Comparison of ENCODE assay signal across 8 cellular contexts in the genomic region with DNA sequence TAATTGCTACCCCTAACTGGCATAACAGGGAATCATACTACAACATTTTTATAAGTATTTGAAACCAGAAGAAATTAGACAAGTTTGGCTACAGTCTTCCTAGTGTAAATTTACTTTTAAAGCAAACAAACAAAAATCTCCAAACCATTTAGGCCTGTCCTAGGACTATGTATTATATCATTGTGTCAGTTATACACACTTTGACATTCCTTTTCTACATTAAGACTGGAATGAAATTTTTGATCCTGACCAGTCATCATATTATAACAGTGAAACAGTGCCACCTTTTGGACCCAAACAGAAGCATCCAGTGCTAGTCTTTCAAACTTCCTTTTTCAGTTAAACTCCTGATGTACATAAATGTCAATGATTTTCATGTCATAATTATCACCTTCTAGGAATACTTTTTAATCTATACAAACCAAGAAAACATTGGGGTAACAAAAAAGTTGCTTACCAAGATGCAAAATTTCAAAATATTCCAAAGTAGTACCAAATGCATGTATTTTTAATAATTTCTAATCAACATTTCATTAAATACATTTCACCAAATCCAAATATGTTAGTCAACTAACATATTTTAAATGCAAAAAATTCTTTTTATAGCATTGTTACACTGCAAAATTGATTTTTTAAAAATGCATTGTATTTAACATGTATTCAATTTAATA.
DNase-seq lines count a peak whose midpoint lies in the region; ATAC-seq, FAIRE-seq and TF ChIP-seq lines count a peak whose summit lies in the region.

No MANE protein-coding gene starts in this region.

- no peak for TF ChIP-seq POLR2A in H1 (IDR thresholded peaks at IDR 0.05; ENCODE audit: control extremely low read depth in 1 of 2, low read depth in 2 of 2, low read length in 2 of 2)

- H4K20me1 ChIP-seq in OCI-LY7 (ENCODE audit: insufficient read depth, low read length): no peaks in the 10 kb centered on the region
- H4K20me1 ChIP-seq in H1 (replicated peaks in 1 of 2; ENCODE audit: control insufficient read depth in 1 of 2, insufficient read depth in 2 of 2, low read length in 2 of 2): no peaks in the 10 kb centered on the region

- H3K79me2 ChIP-seq in OCI-LY7 (ENCODE audit: insufficient read depth, low read depth, low read length): no peaks in the 10 kb centered on the region
- no peaks in the 10 kb centered on the region for H3K79me2 ChIP-seq in H1 (ENCODE audit: control insufficient read depth in 1 of 2, insufficient read depth in 2 of 2, low read length in 2 of 2)

- H3K36me3 ChIP-seq in OCI-LY7 (ENCODE audit: insufficient read depth, low read length) (no peaks in the 10 kb centered on the region), H1 (ENCODE audit: control insufficient read depth in 2 of 4, insufficient read depth in 4 of 4, low read length in 3 of 4) (no peaks in the 10 kb centered on the region), mucosa of descending colon (ENCODE audit: low read depth) (no peaks in the 10 kb centered on the region)

- CTCF ChIA-PET in Calu3 (lab: Charles Lee) (no interaction called here), OCI-LY7 (lab: Charles Lee; ENCODE audit: unreplicated experiment) (no interaction called here), H1 (lab: Charles Lee; ENCODE audit: partially characterized antibody) (no interaction called here)

- H3K9me3 ChIP-seq in OCI-LY7 (ENCODE audit: low read length): no peaks in the 10 kb centered on the region
- H3K9me3 ChIP-seq in H1 (ENCODE audit: insufficient read depth in 2 of 2, low read depth in 1 of 2, low read length in 1 of 2): no peaks in the 10 kb centered on the region
- H3K9me3 ChIP-seq in mucosa of descending colon: no peaks in the 10 kb centered on the region

- no peak overlapping the region for H3K56ac ChIP-seq in H1 (replicated peaks; ENCODE audit: insufficient read length, low read depth, low read length)

- no peak overlapping the region for H2BK15ac ChIP-seq in H1 (ENCODE audit: low read length)

- H3K4me3 Mint-ChIP-seq in Calu3 (ENCODE audit: low read depth, unreplicated experiment): no peak overlapping the region

- no peak overlapping the region for H2BK12ac ChIP-seq in H1 (ENCODE audit: low read depth, low read length)

- H3K27me3 Mint-ChIP-seq in Calu3 (ENCODE audit: unreplicated experiment): no peaks in the 10 kb centered on the region

- no peak overlapping the region for H3K27ac Mint-ChIP-seq in Calu3 (ENCODE audit: unreplicated experiment)

- no peaks in the 10 kb centered on the region for H3K23me2 ChIP-seq in H1 (ENCODE audit: low read depth, low read length)

- no peak overlapping the region for H3K18ac ChIP-seq in H1 (ENCODE audit: extremely low read depth, low read length)

- H3K27me3 ChIP-seq in H1 (replicated peaks in 1 of 4; ENCODE audit: control insufficient read depth in 3 of 4, extremely low read depth in 1 of 4, insufficient read depth in 3 of 4, low read length in 3 of 4): no peaks in the 10 kb centered on the region

- TF ChIP-seq EP300 in Ishikawa (IDR thresholded peaks at IDR 0.05; ENCODE audit: borderline replicate concordance) (no peak), H1 (IDR thresholded peaks at IDR 0.05; ENCODE audit: borderline replicate concordance in 1 of 2, low read depth in 2 of 2, low read length in 2 of 2) (no peak)

- TF ChIP-seq RAD21 in Ishikawa (IDR thresholded peaks at IDR 0.05; ENCODE audit: low read depth): peak; percentile 78
- TF ChIP-seq RAD21 in H1 (IDR thresholded peaks at IDR 0.05 in 1 of 2, conservative IDR thresholded peaks at IDR 0.05 in 1 of 2; ENCODE audit: low read depth in 2 of 2, low read length in 2 of 2): peak; percentile 79 to 80

- H3K4me1 Mint-ChIP-seq in Calu3 (ENCODE audit: low read depth, unreplicated experiment): no peaks in the 10 kb centered on the region

- no peak overlapping the region for H3K4ac ChIP-seq in H1 (replicated peaks; ENCODE audit: insufficient read length, low read depth, low read length)

- H3K4me2 ChIP-seq in OCI-LY7 (ENCODE audit: low read length) (no peak overlapping the region), H1 (ENCODE audit: insufficient read depth in 1 of 2, low read depth in 2 of 2, low read length in 2 of 2) (no peak overlapping the region)

- H2AFZ ChIP-seq in OCI-LY7 (ENCODE audit: low read length): no peak overlapping the region
- no peak overlapping the region for H2AFZ ChIP-seq in H1 (ENCODE audit: low read length)

- peak; percentile 7 for FAIRE-seq in H1 (lab: Jason Lieb, UNC)

- peak; percentile 27 for DNase-seq in Calu3
- peak; percentile 3 for DNase-seq in GM19240 (ENCODE audit: insufficient read length, low spot score)
- peak; percentile 49 for DNase-seq in OCI-LY7 (ENCODE audit: low spot score)
- no peak for DNase-seq in H1 (ENCODE audit: low read depth in 1 of 2, low spot score in 2 of 2)
- DNase-seq in mucosa of descending colon: peak in 1 of 3 donors; percentile 37
- no peak for DNase-seq in mucosa of gallbladder (ENCODE audit: low spot score)
- no peak for DNase-seq in central memory CD4-positive, alpha-beta T cell

- H3K23ac ChIP-seq in H1 (ENCODE audit: insufficient read length): no peak overlapping the region

- H4K91ac ChIP-seq in H1 (replicated peaks; ENCODE audit: insufficient read length, low read length): no peak overlapping the region

- H4K8ac ChIP-seq in H1 (ENCODE audit: extremely low read depth, insufficient read depth, low read length): no peak overlapping the region

- H3K4me1 ChIP-seq in OCI-LY7 (ENCODE audit: insufficient read depth, low read length, poor library complexity, severe bottlenecking): no peaks in the 10 kb centered on the region
- H3K4me1 ChIP-seq in H1 (replicated peaks in 1 of 4; ENCODE audit: control insufficient read depth in 3 of 4, insufficient read depth in 4 of 4, low read length in 3 of 4): no peaks in the 10 kb centered on the region
- no peaks in the 10 kb centered on the region for H3K4me1 ChIP-seq in mucosa of descending colon (ENCODE audit: low read depth)

- H3K27ac ChIP-seq in OCI-LY7 (ENCODE audit: low read depth, low read length, poor library complexity, severe bottlenecking): no peak overlapping the region
- no peak overlapping the region for H3K27ac ChIP-seq in H1 (ENCODE audit: low read depth, low read length)

- intact Hi-C loops in Calu3 (cut with micrococcal nuclease; ENCODE audit: unreplicated experiment): loop anchor here (1.0 to 5.0 kb wide), 4 partner anchors 154 to 1644 kb away; no protein-coding TSS in a partner anchor
- intact Hi-C loops in OCI-LY7 (cut with micrococcal nuclease; ENCODE audit: unreplicated experiment): loop anchor here (1.0 to 5.0 kb wide), 3 partner anchors 76 to 399 kb away; partner anchors contain the start of gene IMMP2L
- intact Hi-C loops in mucosa of descending colon (cut with DNase I, micrococcal nuclease): loop anchor here (5.0 to 10.0 kb wide), 2 partner anchors 392 to 394 kb away; partner anchors contain the start of gene LRRN3 (in 2 of the 2)

- no peaks in the 10 kb centered on the region for H3K79me1 ChIP-seq in H1 (ENCODE audit: low read depth, low read length)

- TF ChIP-seq CTCF in Calu3 (IDR thresholded peaks at IDR 0.05; ENCODE audit: unreplicated experiment): peak; percentile 40
- peak; percentile 91 for TF ChIP-seq CTCF in OCI-LY7 (conservative IDR thresholded peaks at IDR 0.05; ENCODE audit: low read length)
- peak in 2 of 3 experiments; percentile 42 to 63; a peak in 2 of 4 replicates for TF ChIP-seq CTCF in H1 (IDR thresholded peaks at IDR 0.05; ENCODE audit: control extremely low read depth in 1 of 3, insufficient read depth in 1 of 3, low read depth in 1 of 3, low read length in 3 of 3)
- peak; percentile 12 for TF ChIP-seq CTCF in mucosa of descending colon (IDR thresholded peaks at IDR 0.05)

- H3K9ac ChIP-seq in H1 (replicated peaks in 1 of 4; ENCODE audit: extremely low read depth in 1 of 4, low read depth in 3 of 4, low read length in 3 of 4): no peak overlapping the region

- H2BK120ac ChIP-seq in H1 (replicated peaks; ENCODE audit: low read depth, low read length): no peak overlapping the region

- BruUV-seq in Calu3 (replicated peaks; lab: Mats Ljungman, UMichigan): no TSS peak
- BruUV-seq in OCI-LY7 (replicated peaks; lab: Mats Ljungman, UMichigan): no TSS peak

- POLR2A ChIA-PET in OCI-LY7 (lab: Charles Lee) (no interaction called here), H1 (lab: Charles Lee; ENCODE audit: partially characterized antibody) (no interaction called here)

- H2BK20ac ChIP-seq in H1 (ENCODE audit: low read length): no peak overlapping the region

- H4K5ac ChIP-seq in H1 (ENCODE audit: insufficient read length, low read depth, low read length): no peak overlapping the region

- no peak overlapping the region for H2BK5ac ChIP-seq in H1 (ENCODE audit: low read depth, low read length)

- no peaks in the 10 kb centered on the region for H3K36me3 Mint-ChIP-seq in Calu3 (ENCODE audit: insufficient read depth, unreplicated experiment)

- H2AK5ac ChIP-seq in H1 (ENCODE audit: low read depth, low read length): no peak overlapping the region

- H3K9me3 Mint-ChIP-seq in Calu3 (ENCODE audit: low read depth, unreplicated experiment): no peaks in the 10 kb centered on the region

- no peaks in the 10 kb centered on the region for H3K9me2 ChIP-seq in OCI-LY7 (ENCODE audit: insufficient read depth, low read length)

- ATAC-seq in mucosa of descending colon: peak; percentile 49

- no peak overlapping the region for H3K4me3 ChIP-seq in OCI-LY7 (ENCODE audit: low read depth, low read length, poor library complexity, severe bottlenecking)
- no peak overlapping the region for H3K4me3 ChIP-seq in H1 (ENCODE audit: extremely low read depth in 1 of 4, insufficient read depth in 2 of 4, low read depth in 3 of 4, low read length in 4 of 4)
- no peak overlapping the region for H3K4me3 ChIP-seq in mucosa of descending colon

- no peak overlapping the region for H3K14ac ChIP-seq in H1 (ENCODE audit: insufficient read length)

TF ChIP-seq in Ishikawa, 13 proteins besides CTCF, POLR2A, EP300 and RAD21 (continues in another document):
- no peak for TF ChIP-seq TEAD4 (IDR thresholded peaks at IDR 0.05)
- no peak for TF ChIP-seq USF1 (IDR thresholded peaks at IDR 0.05)
- TF ChIP-seq YY1 (IDR thresholded peaks at IDR 0.05; ENCODE audit: low read depth): no peak

TF ChIP-seq in H1, 55 proteins besides CTCF, POLR2A, EP300 and RAD21 (continues in another document):
- no peak for TF ChIP-seq JUN (IDR thresholded peaks at IDR 0.05; ENCODE audit: low read depth, low read length)
- no peak for TF ChIP-seq E2F6 (IDR thresholded peaks at IDR 0.05)
- TF ChIP-seq SRF (IDR thresholded peaks at IDR 0.05; ENCODE audit: low read depth, low read length): no peak
- TF ChIP-seq HDAC6 (IDR thresholded peaks at IDR 0.05; ENCODE audit: low read depth, low read length): no peak
- TF ChIP-seq BACH1 (IDR thresholded peaks at IDR 0.05; ENCODE audit: low read length): no peak
- TF ChIP-seq CTBP2 (IDR thresholded peaks at IDR 0.05; ENCODE audit: borderline replicate concordance, insufficient read depth, insufficient read length, low read length): no peak
- TF ChIP-seq KDM4A (IDR thresholded peaks at IDR 0.05; ENCODE audit: low read depth, low read length, severe bottlenecking): no peak

Comparison
In these comparisons a context has a peak if more than half of its experiments do, and no peak if none do; other contexts are left out.
1. DNase-seq: peak in Calu3 (single experiment), GM19240 (single experiment) and OCI-LY7 (single experiment); none in H1 (0 of 2), mucosa of gallbladder (single experiment) and central memory CD4-positive, alpha-beta T cell (single experiment).
2. CTCF ChIP-seq: peak in every context shown above with its lines; median percentile 91 in OCI-LY7; 52 in H1; 40 in Calu3; 12 in mucosa of descending colon.